10 cellular contexts compared by ENCODE assay signal in the genomic region with DNA sequence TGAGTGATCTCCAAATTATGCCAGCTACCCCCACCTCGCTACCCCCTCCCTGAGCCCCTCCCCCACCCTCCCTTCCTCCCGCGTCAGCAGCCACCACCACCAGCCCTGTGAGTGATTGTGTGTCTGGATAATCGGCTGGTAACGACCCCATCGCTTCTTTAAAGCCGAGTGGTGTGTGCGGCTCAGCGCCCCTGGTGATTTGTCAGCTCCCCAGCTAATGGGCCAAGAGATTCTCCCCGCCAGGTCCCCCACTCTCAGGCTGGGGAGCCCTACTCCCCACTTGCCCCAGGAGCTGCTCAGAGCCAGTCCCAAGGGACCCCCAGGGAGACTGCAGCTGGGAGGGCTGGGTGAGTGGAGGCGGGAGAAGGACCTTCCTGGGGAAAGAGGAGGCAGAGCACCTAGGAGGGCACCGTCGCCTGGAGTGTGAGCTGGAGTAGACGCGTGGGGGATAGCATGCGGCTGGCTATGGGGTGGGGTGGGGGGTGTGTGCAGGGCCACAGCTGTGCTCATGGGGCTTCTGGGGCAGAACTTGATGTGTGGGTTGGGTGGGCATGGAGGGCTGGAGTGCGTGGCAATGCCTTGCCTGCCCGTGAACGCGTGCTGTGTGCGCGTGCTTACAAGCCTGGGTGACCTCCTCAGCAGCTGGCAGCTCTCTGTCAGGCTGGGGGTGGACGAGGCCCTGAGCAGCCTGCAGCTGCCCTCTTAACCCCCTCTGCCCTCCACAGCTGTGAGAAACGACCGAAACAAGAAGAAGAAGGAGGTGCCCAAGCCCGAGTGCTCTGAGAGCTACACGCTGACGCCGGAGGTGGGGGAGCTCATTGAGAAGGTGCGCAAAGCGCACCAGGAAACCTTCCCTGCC. TPM values are rescaled to one million over a fixed set of nuclear protein-coding genes. Genes with fewer than 3 reads are reported as not detected.
DNase-seq lines count a peak whose midpoint lies in the region; ATAC-seq, FAIRE-seq and TF ChIP-seq lines count a peak whose summit lies in the region.
"Had no signal": no experiment of that assay in that cellular context is flagged by ENCODE, and none has a peak within 500 bp of the region (broad histone marks: within the 10 kb centered on the region; RNA-seq: fewer than 3 reads in every experiment).

No MANE protein-coding gene starts in this region.

- ATAC-seq in HG02938 (IDR thresholded peaks at IDR 0.05; ENCODE audit: unreplicated experiment) (no peak), HG03521 (IDR thresholded peaks at IDR 0.05; ENCODE audit: unreplicated experiment) (no peak), GM19397 (IDR thresholded peaks at IDR 0.05; ENCODE audit: unreplicated experiment) (no peak)

- peaks cover 36 to 85% (median 58%) of the 10 kb centered on the region in 11 experiments for H3K36me3 ChIP-seq in BLaER1 treated with 17β-estradiol and CSF1 and Interleukin-3, amounts not matched to agents 10 nM and 100 nM
- peaks cover 25% of the 10 kb centered on the region for H3K36me3 ChIP-seq in astrocyte (ENCODE audit: insufficient read depth, low read length)

- H3K4me1 Mint-ChIP-seq in astrocyte (ENCODE audit: low read depth, unreplicated experiment) (peaks cover 46% of the 10 kb centered on the region), nephron (peaks cover 83% of the 10 kb centered on the region)

- DNase-seq in NCI-H1417 treated with DMSO at 0.1 percent for 48 hours (lab: John Stamatoyannopoulos, UW) (peak; percentile 48), astrocyte (ENCODE audit: low read depth) (no peak)
- DNase-seq in activated naive CD4-positive, alpha-beta T cell (lab: John Stamatoyannopoulos, UW): no peak

- H2AFZ ChIP-seq in astrocyte (ENCODE audit: low read depth, low read length): no peak overlapping the region

- peak overlapping the region; percentile 45 for H3K4me3 Mint-ChIP-seq in astrocyte (ENCODE audit: unreplicated experiment)
- H3K4me3 Mint-ChIP-seq in nephron: peak overlapping the region; percentile 63 to 81 (median 74)

- H3K36me3 Mint-ChIP-seq in astrocyte (ENCODE audit: low read depth, unreplicated experiment): peaks cover 15% of the 10 kb centered on the region
- H3K36me3 Mint-ChIP-seq in nephron (ENCODE audit: low read depth): peaks cover 44% of the 10 kb centered on the region

- no peaks in the 10 kb centered on the region for H3K9me3 Mint-ChIP-seq in astrocyte (ENCODE audit: unreplicated experiment)
- H3K9me3 Mint-ChIP-seq in nephron: no peaks in the 10 kb centered on the region

- peak overlapping the region; percentile 68 to 100 (median 99) for H3K4me2 ChIP-seq in BLaER1 treated with 17β-estradiol and CSF1 and Interleukin-3, amounts not matched to agents 10 nM and 100 nM
- H3K4me2 ChIP-seq in astrocyte (ENCODE audit: low read length): peak overlapping the region; percentile 44

- H3K27me3 ChIP-seq in BLaER1 treated with 17β-estradiol and CSF1 and Interleukin-3, amounts not matched to agents 10 nM and 100 nM: no peaks in the 10 kb centered on the region
- H3K27me3 ChIP-seq in astrocyte (ENCODE audit: insufficient read depth, low read length): no peaks in the 10 kb centered on the region

- peaks cover 75 to 90% (median 83%) of the 10 kb centered on the region in 10 experiments for H3K4me1 ChIP-seq in BLaER1 treated with 17β-estradiol and CSF1 and Interleukin-3, amounts not matched to agents 10 nM and 100 nM
- peaks cover 43% of the 10 kb centered on the region for H3K4me1 ChIP-seq in astrocyte (ENCODE audit: insufficient read depth, low read length)

- TF ChIP-seq CTCF in astrocyte (IDR thresholded peaks at IDR 0.05; ENCODE audit: insufficient read depth, low read depth, low read length) (no peak), nephron (IDR thresholded peaks at IDR 0.05; ENCODE audit: unreplicated experiment in 3 of 3) (no peak)

- peak overlapping the region in 5 of 10 experiments; percentile 7 to 41 (median 28); a peak in 7 of 20 replicates for H3K4me3 ChIP-seq in BLaER1 treated with 17β-estradiol and CSF1 and Interleukin-3, amounts not matched to agents 10 nM and 100 nM
- no peak overlapping the region for H3K4me3 ChIP-seq in astrocyte (ENCODE audit: insufficient read depth, low read depth, low read length)

- FAIRE-seq in astrocyte (lab: Jason Lieb, UNC): no peak

- H3K9me3 ChIP-seq in BLaER1 treated with 17β-estradiol and CSF1 and Interleukin-3, amounts not matched to agents 10 nM and 100 nM (replicated peaks in 1 of 11): no peaks in the 10 kb centered on the region
- H3K9me3 ChIP-seq in astrocyte (ENCODE audit: insufficient read depth, low read depth, low read length): no peaks in the 10 kb centered on the region

- H4K20me1 ChIP-seq in BLaER1 treated with 17β-estradiol and CSF1 and Interleukin-3, amounts not matched to agents 10 nM and 100 nM: peaks cover 24 to 98% (median 50%) of the 10 kb centered on the region in 11 experiments; a peak in 15 of 22 replicates
- peaks cover 81% of the 10 kb centered on the region for H4K20me1 ChIP-seq in astrocyte (ENCODE audit: insufficient read depth, low read length)

- H3K27ac Mint-ChIP-seq in astrocyte (ENCODE audit: unreplicated experiment) (no peak overlapping the region), nephron (peak overlapping the region; percentile 84 to 95 (median 95))

- H3K9ac ChIP-seq in BLaER1 treated with 17β-estradiol and CSF1 and Interleukin-3, amounts not matched to agents 10 nM and 100 nM: peak overlapping the region in 10 of 11 experiments; percentile 2 to 72 (median 58); a peak in 18 of 22 replicates
- H3K9ac ChIP-seq in astrocyte (ENCODE audit: low read length): no peak overlapping the region

- peaks cover 47% of the 10 kb centered on the region for H3K79me2 ChIP-seq in astrocyte (ENCODE audit: insufficient read depth, low read length)

- no peaks in the 10 kb centered on the region for H3K27me3 Mint-ChIP-seq in astrocyte (ENCODE audit: low read depth, unreplicated experiment)
- peaks cover 4% of the 10 kb centered on the region for H3K27me3 Mint-ChIP-seq in nephron (ENCODE audit: low read depth)

- peak overlapping the region in 9 of 11 experiments; percentile 17 to 72 (median 44); a peak in 15 of 22 replicates for H3K27ac ChIP-seq in BLaER1 treated with 17β-estradiol and CSF1 and Interleukin-3, amounts not matched to agents 10 nM and 100 nM
- H3K27ac ChIP-seq in astrocyte (ENCODE audit: low read depth, low read length): no peak overlapping the region

RNA-seq across cellular contexts. Expression of a gene that starts 13.1 kb away (rescaled TPM):
- total RNA-seq in astrocyte: 0.34 and 0.43 TPM in 2 replicates
- total RNA-seq: activated CD8-positive, alpha-beta memory T cell treated with anti-CD3 and anti-CD28 coated beads for 36 hours; kidney epithelial cell had no signal

RNA-seq across cellular contexts. Expression of a gene that starts 42.4 kb away (rescaled TPM):
- 37.6 and 38.8 TPM in 2 replicates for total RNA-seq in astrocyte
